Comparison of ENCODE assay signal across 8 cellular contexts in genomic region chr3:188948658-188949400, GRCh38.
DNase-seq lines count a peak whose midpoint lies in the region; ATAC-seq and TF ChIP-seq lines count a peak whose summit lies in the region.

No MANE protein-coding gene starts in this region.

- ATAC-seq in GM18517 (IDR thresholded peaks at IDR 0.05; ENCODE audit: unreplicated experiment) (no peak), GM19395 (IDR thresholded peaks at IDR 0.05; ENCODE audit: unreplicated experiment) (no peak)

- TF ChIP-seq EP300 in transverse colon (IDR thresholded peaks at IDR 0.05; ENCODE audit: low read depth), result no peak

- H3K36me3 ChIP-seq in transverse colon, result no peaks in the 10 kb centered on the region

- TF ChIP-seq CTCF in C4-2B (conservative IDR thresholded peaks at IDR 0.05) (no peak), transverse colon (IDR thresholded peaks at IDR 0.05) (no peak)

- TF ChIP-seq POLR2A in transverse colon (IDR thresholded peaks at IDR 0.05), result no peak

- no peaks in the 10 kb centered on the region for H3K9me3 ChIP-seq in transverse colon

- H3K27ac ChIP-seq in C4-2B (peak overlapping the region; percentile 97), cingulate gyrus (ENCODE audit: low read depth, low read length) (peak overlapping the region; percentile 97), transverse colon (peak overlapping the region; percentile 83 to 95 (median 92))

- peak overlapping the region in 1 of 4 donors; percentile 10 for H3K4me3 ChIP-seq in transverse colon

- DNase-seq in NCI-H226 (peak; percentile 62), midbrain (lab: John Stamatoyannopoulos, UW) (peak; percentile 60), transverse colon (peak; percentile 25), GOT3 (lab: John Stamatoyannopoulos, UW) (no peak)

- peaks cover 11 to 49% (median 45%) of the 10 kb centered on the region in 4 donors for H3K4me1 ChIP-seq in transverse colon

- in situ Hi-C loops in transverse colon (cut with MboI; ENCODE audit: low pct_ligation_motif_present in 1 of 4, low pct_unique_long_range_greater_than_20kb in 1 of 4, low sequenced_read_pairs in 3 of 4), result no loop called here

- 53 to 70% methylated on average over 2 to 6 of the region's 6 CpGs for WGBS in transverse colon (ENCODE audit: low coverage in 1 of 2), 2 donors

- intact Hi-C loops in transverse colon (cut with DNase I; ENCODE audit: low total_unique reads), result loop anchor here (10.0 kb wide), 1 partner anchor 734 kb away; no protein-coding TSS in a partner anchor

- H3K27me3 ChIP-seq in transverse colon, result no peaks in the 10 kb centered on the region
